ENCODE assay signal across 8 cellular contexts in the genomic region with DNA sequence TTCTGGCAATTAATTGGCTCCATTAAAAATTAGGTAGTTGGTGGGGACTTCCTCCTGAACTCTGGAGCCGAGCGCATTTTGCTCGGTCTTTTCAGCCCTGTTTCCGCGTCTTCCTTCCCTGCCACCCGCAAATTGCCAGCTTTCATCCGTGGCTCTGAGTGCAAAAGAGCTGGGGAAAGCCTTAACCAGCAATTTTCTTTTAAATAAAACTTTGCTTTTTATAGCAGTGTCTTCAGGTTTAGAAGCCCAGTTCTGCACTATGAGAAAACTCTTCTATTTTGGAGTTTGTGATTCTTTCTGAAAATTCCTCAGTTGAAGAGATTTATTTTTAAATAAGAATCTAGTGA. TPM values are rescaled to one million over a fixed set of nuclear protein-coding genes. Genes with fewer than 3 reads are reported as not detected.
DNase-seq lines count a peak whose midpoint lies in the region; ATAC-seq and TF ChIP-seq lines count a peak whose summit lies in the region.

No MANE protein-coding gene starts in this region.

- H3K27ac ChIP-seq in iPS-18a (ENCODE audit: low read length) (no peak overlapping the region), stomach smooth muscle (ENCODE audit: low read length) (peak overlapping the region; percentile 96)

- H3K27me3 ChIP-seq in iPS-18a (ENCODE audit: control insufficient read depth, insufficient read depth, low read length) (peaks cover 3% of the 10 kb centered on the region), stomach smooth muscle (ENCODE audit: control insufficient read depth in 1 of 2, insufficient read depth in 2 of 2, low read length in 2 of 2) (no peaks in the 10 kb centered on the region)

- intact Hi-C loops in activated CD8-positive, alpha-beta T cell treated with anti-CD3 and anti-CD28 coated beads for 36 hours (cut with micrococcal nuclease) = loop anchor here (10.0 kb wide), 1 partner anchor 101 kb away; a partner anchor contains a TSS

- no peaks in the 10 kb centered on the region for H3K36me3 ChIP-seq in iPS-18a (ENCODE audit: control insufficient read depth, low read depth, low read length)
- no peaks in the 10 kb centered on the region for H3K36me3 ChIP-seq in stomach smooth muscle (ENCODE audit: control insufficient read depth in 2 of 2, insufficient read depth in 2 of 2, low read length in 2 of 2)

- no peak for ATAC-seq in activated CD8-positive, alpha-beta T cell treated with anti-CD3 and anti-CD28 coated beads for 36 hours
- ATAC-seq in GM18511 (IDR thresholded peaks at IDR 0.05; ENCODE audit: unreplicated experiment) (no peak), GM18873 (IDR thresholded peaks at IDR 0.05; ENCODE audit: low FRiP score, unreplicated experiment) (no peak)

- H3K9me3 Mint-ChIP-seq in activated CD8-positive, alpha-beta T cell treated with anti-CD3 and anti-CD28 coated beads for 36 hours = no peaks in the 10 kb centered on the region

- H3K4me1 Mint-ChIP-seq in activated CD8-positive, alpha-beta T cell treated with anti-CD3 and anti-CD28 coated beads for 36 hours (ENCODE audit: low read depth) = peaks cover 43% of the 10 kb centered on the region

- H3K9ac ChIP-seq in iPS-18a (ENCODE audit: low read length) (peak overlapping the region; percentile 92), stomach smooth muscle (ENCODE audit: low read length in 2 of 2) (peak overlapping the region; percentile 88 to 92)

- H3K4me3 ChIP-seq in iPS-18a (ENCODE audit: low read length) = peak overlapping the region; percentile 97
- peak overlapping the region; percentile 95 to 97 for H3K4me3 ChIP-seq in stomach smooth muscle (ENCODE audit: low read length in 2 of 2)

- no peaks in the 10 kb centered on the region for H3K9me3 ChIP-seq in iPS-18a (ENCODE audit: control insufficient read depth, low read depth, low read length)
- H3K9me3 ChIP-seq in stomach smooth muscle (ENCODE audit: control insufficient read depth in 2 of 2, low read length in 2 of 2) = no peaks in the 10 kb centered on the region

- peak; percentile 30 for DNase-seq in SIG-M5 treated with dmso at 0.1 percent for 504 hours (lab: John Stamatoyannopoulos, UW; ENCODE audit: unreplicated experiment)
- DNase-seq in SIG-M5 (lab: John Stamatoyannopoulos, UW) = no peak
- DNase-seq in activated CD8-positive, alpha-beta T cell treated with anti-CD3 and anti-CD28 coated beads for 36 hours = no peak
- DNase-seq in putamen (ENCODE audit: low spot score) = no peak

- peak overlapping the region; percentile 93 for H3K27ac Mint-ChIP-seq in activated CD8-positive, alpha-beta T cell treated with anti-CD3 and anti-CD28 coated beads for 36 hours

- TF ChIP-seq CTCF in activated CD8-positive, alpha-beta T cell treated with anti-CD3 and anti-CD28 coated beads for 36 hours (IDR thresholded peaks at IDR 0.05) = no peak

- H3K4me3 Mint-ChIP-seq in activated CD8-positive, alpha-beta T cell treated with anti-CD3 and anti-CD28 coated beads for 36 hours = peak overlapping the region; percentile 97

- H3K4me1 ChIP-seq in iPS-18a (ENCODE audit: control insufficient read depth, low read depth, low read length) (peaks cover 27% of the 10 kb centered on the region), stomach smooth muscle (ENCODE audit: control insufficient read depth, insufficient read depth, low read length) (peaks cover 27% of the 10 kb centered on the region)

- POLR2A ChIA-PET in activated CD8-positive, alpha-beta T cell treated with anti-CD3 and anti-CD28 coated beads for 36 hours (lab: Charles Lee) = interaction anchor here (0.8 to 1.8 kb wide), 9 partner anchors 11 to 157 kb away, joined by 3 to 6 read pairs (median 4); a partner anchor contains a TSS

- H3K36me3 Mint-ChIP-seq in activated CD8-positive, alpha-beta T cell treated with anti-CD3 and anti-CD28 coated beads for 36 hours (ENCODE audit: low read depth) = peaks cover 20% of the 10 kb centered on the region

- H3K27me3 Mint-ChIP-seq in activated CD8-positive, alpha-beta T cell treated with anti-CD3 and anti-CD28 coated beads for 36 hours = no peaks in the 10 kb centered on the region

- CTCF ChIA-PET in activated CD8-positive, alpha-beta T cell treated with anti-CD3 and anti-CD28 coated beads for 36 hours (lab: Charles Lee) = interaction anchor here (0.7 to 2.2 kb wide), 4 partner anchors 13 to 172 kb away, joined by 3 to 11 read pairs (median 3); no protein-coding TSS in a partner anchor

RNA-seq across cellular contexts. Expression of a gene that starts 0.7 kb away (rescaled TPM):
- 10 to 100 TPM; 42.7 to 45.1 TPM for total RNA-seq in activated CD8-positive, alpha-beta T cell treated with anti-CD3 and anti-CD28 coated beads for 36 hours

RNA-seq across cellular contexts. Expression of a gene that starts 0.8 kb away (rescaled TPM):
- total RNA-seq in activated CD8-positive, alpha-beta T cell treated with anti-CD3 and anti-CD28 coated beads for 36 hours = under 1 TPM; 0.22 to 0.36 TPM

RNA-seq across cellular contexts. Expression of a gene that starts 56.0 kb away (rescaled TPM):
- under 1 TPM; 0.51 to 0.86 TPM for total RNA-seq in activated CD8-positive, alpha-beta T cell treated with anti-CD3 and anti-CD28 coated beads for 36 hours
